Comparison of ENCODE assay signal across 1 cellular context in the genomic region with DNA sequence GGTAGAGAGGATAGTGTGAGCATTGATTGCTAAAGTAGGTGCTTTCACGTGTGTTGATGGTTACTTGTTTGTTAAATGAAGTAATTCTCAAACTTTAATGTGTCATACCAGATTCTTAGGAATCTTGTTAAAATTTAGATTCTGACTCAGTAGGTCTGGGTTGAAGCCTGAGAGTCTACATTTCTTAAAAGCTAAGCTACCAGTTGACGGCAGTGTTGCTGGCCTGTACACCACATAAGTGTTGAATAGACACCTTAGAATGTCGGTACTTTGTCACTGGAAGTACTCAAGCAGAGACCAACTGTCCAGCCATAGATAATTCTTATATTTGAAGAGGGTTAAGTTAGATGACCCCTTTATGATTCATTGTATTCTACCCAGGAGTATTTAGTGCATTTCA.
TF ChIP-seq lines count a peak whose summit lies in the region.

No MANE protein-coding gene starts in this region.

TF ChIP-seq in SK-N-SH, 30 proteins besides CTCF, POLR2A, EP300 and RAD21 (continued from another document):
- TF ChIP-seq, protein P1, sequence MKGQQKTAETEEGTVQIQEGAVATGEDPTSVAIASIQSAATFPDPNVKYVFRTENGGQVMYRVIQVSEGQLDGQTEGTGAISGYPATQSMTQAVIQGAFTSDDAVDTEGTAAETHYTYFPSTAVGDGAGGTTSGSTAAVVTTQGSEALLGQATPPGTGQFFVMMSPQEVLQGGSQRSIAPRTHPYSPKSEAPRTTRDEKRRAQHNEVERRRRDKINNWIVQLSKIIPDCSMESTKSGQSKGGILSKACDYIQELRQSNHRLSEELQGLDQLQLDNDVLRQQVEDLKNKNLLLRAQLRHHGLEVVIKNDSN (IDR thresholded peaks at IDR 0.05; ENCODE audit: borderline replicate concordance, low read depth), result no peak
- no peak for TF ChIP-seq JUND (IDR thresholded peaks at IDR 0.05)
- TF ChIP-seq, protein P2, sequence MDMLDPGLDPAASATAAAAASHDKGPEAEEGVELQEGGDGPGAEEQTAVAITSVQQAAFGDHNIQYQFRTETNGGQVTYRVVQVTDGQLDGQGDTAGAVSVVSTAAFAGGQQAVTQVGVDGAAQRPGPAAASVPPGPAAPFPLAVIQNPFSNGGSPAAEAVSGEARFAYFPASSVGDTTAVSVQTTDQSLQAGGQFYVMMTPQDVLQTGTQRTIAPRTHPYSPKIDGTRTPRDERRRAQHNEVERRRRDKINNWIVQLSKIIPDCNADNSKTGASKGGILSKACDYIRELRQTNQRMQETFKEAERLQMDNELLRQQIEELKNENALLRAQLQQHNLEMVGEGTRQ (IDR thresholded peaks at IDR 0.05; ENCODE audit: borderline replicate concordance, low read depth, low read length), result no peak
- TF ChIP-seq, protein P3, sequence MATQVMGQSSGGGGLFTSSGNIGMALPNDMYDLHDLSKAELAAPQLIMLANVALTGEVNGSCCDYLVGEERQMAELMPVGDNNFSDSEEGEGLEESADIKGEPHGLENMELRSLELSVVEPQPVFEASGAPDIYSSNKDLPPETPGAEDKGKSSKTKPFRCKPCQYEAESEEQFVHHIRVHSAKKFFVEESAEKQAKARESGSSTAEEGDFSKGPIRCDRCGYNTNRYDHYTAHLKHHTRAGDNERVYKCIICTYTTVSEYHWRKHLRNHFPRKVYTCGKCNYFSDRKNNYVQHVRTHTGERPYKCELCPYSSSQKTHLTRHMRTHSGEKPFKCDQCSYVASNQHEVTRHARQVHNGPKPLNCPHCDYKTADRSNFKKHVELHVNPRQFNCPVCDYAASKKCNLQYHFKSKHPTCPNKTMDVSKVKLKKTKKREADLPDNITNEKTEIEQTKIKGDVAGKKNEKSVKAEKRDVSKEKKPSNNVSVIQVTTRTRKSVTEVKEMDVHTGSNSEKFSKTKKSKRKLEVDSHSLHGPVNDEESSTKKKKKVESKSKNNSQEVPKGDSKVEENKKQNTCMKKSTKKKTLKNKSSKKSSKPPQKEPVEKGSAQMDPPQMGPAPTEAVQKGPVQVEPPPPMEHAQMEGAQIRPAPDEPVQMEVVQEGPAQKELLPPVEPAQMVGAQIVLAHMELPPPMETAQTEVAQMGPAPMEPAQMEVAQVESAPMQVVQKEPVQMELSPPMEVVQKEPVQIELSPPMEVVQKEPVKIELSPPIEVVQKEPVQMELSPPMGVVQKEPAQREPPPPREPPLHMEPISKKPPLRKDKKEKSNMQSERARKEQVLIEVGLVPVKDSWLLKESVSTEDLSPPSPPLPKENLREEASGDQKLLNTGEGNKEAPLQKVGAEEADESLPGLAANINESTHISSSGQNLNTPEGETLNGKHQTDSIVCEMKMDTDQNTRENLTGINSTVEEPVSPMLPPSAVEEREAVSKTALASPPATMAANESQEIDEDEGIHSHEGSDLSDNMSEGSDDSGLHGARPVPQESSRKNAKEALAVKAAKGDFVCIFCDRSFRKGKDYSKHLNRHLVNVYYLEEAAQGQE (IDR thresholded peaks at IDR 0.05; ENCODE audit: low read depth, low read length), result no peak
- TF ChIP-seq, protein P4, sequence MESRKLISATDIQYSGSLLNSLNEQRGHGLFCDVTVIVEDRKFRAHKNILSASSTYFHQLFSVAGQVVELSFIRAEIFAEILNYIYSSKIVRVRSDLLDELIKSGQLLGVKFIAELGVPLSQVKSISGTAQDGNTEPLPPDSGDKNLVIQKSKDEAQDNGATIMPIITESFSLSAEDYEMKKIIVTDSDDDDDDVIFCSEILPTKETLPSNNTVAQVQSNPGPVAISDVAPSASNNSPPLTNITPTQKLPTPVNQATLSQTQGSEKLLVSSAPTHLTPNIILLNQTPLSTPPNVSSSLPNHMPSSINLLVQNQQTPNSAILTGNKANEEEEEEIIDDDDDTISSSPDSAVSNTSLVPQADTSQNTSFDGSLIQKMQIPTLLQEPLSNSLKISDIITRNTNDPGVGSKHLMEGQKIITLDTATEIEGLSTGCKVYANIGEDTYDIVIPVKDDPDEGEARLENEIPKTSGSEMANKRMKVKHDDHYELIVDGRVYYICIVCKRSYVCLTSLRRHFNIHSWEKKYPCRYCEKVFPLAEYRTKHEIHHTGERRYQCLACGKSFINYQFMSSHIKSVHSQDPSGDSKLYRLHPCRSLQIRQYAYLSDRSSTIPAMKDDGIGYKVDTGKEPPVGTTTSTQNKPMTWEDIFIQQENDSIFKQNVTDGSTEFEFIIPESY (IDR thresholded peaks at IDR 0.05; ENCODE audit: borderline replicate concordance, low read depth), result no peak
